Comparison of ENCODE assay signal across 8 cellular contexts in the genomic region with DNA sequence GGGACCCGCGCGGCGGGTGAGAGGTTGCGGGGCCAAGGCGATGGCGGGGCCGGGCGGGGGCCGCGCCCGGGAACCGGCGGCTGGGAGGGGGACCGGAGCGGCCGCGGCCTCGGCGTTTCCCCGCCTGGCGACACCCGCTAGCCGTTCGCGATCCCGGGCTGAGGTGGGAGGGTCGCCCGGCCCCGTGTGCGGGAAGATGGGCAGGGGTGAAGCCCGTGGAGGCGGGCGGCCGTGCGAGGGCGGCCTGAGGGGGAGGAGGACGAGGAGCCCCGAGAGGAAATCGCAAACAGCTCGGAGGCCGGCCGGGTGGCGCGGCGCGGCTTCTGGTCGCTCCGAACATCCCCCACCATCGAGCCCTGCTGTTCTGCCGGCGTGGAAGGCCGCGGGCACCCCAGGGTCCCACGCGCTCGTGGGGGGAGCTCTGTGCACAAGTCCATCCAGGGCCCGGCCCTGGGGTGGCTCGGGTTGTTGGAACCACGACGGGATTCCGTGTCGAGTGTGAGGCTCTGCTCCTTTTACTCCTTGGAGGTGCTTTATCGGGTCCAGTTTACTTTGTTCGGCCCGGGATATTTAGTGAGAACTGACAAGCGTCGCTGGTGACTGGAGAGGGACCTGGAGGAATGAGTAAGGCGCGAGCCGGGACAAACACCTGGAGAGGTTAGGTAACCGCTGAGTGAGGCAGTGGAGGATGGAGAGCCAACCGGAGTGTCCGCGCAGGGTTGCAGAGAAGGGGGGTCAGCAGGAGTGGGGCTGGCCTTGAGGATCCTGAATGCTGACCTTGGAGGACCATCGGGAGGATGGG. TPM values are rescaled to one million over a fixed set of nuclear protein-coding genes. Genes with fewer than 3 reads are reported as not detected.
A peak's percentile ranks its signal among the peaks of the same experiment; 100 is the strongest.
DNase-seq lines count a peak whose midpoint lies in the region; ATAC-seq, FAIRE-seq and TF ChIP-seq lines count a peak whose summit lies in the region.

No MANE protein-coding gene starts in this region.

- no peaks in the 10 kb centered on the region for H3K27me3 Mint-ChIP-seq in activated naive CD8-positive, alpha-beta T cell treated with anti-CD3 and anti-CD28 coated beads for 36 hours

- intact Hi-C loops in cardiac septum (cut with DNase I) (loop anchor here (1.0 kb wide), 1 partner anchor 65 kb away; no protein-coding TSS in a partner anchor), pancreas (cut with DNase I) (no loop called here)

- ATAC-seq in GM18909 (IDR thresholded peaks at IDR 0.05; ENCODE audit: poor library complexity, unreplicated experiment) (peak; percentile 39), HG03139 (IDR thresholded peaks at IDR 0.05; ENCODE audit: unreplicated experiment) (peak; percentile 40), pancreas (peak; percentile 45 to 72 (median 63))

- H3K9me3 ChIP-seq in pancreas = no peaks in the 10 kb centered on the region

- peaks cover 45% of the 10 kb centered on the region for H3K4me1 Mint-ChIP-seq in activated naive CD8-positive, alpha-beta T cell treated with anti-CD3 and anti-CD28 coated beads for 36 hours

- peak overlapping the region; percentile 48 to 78 (median 66) for H3K4me3 ChIP-seq in pancreas

- POLR2A ChIA-PET in RWPE1 (lab: Yijun Ruan, JAX; ENCODE audit: low non-redundant PET) = interaction anchor here (0.6 kb wide), 1 partner anchor 21 kb away, joined by 7 read pairs; no protein-coding TSS in a partner anchor

- WGBS in pancreas, 2 donors = 0 to 1% methylated on average over 58 to 76 of the region's 76 CpGs

- peaks cover 3% of the 10 kb centered on the region for H3K9me3 Mint-ChIP-seq in activated naive CD8-positive, alpha-beta T cell treated with anti-CD3 and anti-CD28 coated beads for 36 hours

- H3K36me3 Mint-ChIP-seq in activated naive CD8-positive, alpha-beta T cell treated with anti-CD3 and anti-CD28 coated beads for 36 hours = peaks cover 12% of the 10 kb centered on the region

- H3K27ac Mint-ChIP-seq in activated naive CD8-positive, alpha-beta T cell treated with anti-CD3 and anti-CD28 coated beads for 36 hours = peak overlapping the region; percentile 84

- H3K4me1 ChIP-seq in pancreas = peaks cover 0 to 14% (median 13%) of the 10 kb centered on the region in 3 donors

- CTCF ChIA-PET in RWPE1 (lab: Yijun Ruan, JAX) = interaction anchor here (0.6 to 1.0 kb wide), 3 partner anchors 15 to 30 kb away, joined by 3 to 5 read pairs (median 5); no protein-coding TSS in a partner anchor

- no peaks in the 10 kb centered on the region for H3K27me3 ChIP-seq in pancreas

- DNase-seq in AG08395 (ENCODE audit: low spot score) (peak; percentile 61), RWPE1 (ENCODE audit: low spot score) (peak; percentile 56), cardiac septum (ENCODE audit: low spot score) (peak; percentile 83), pancreas (peak; percentile 32 to 79 (median 52)), dedifferentiated amniotic fluid mesenchymal stem cell (ENCODE audit: extremely low spot score) (no peak)
- DNase-seq in activated naive CD8-positive, alpha-beta T cell treated with anti-CD3 and anti-CD28 coated beads for 36 hours = peak; percentile 62

- no peaks in the 10 kb centered on the region for H3K36me3 ChIP-seq in pancreas

- no peak for FAIRE-seq in pancreas (lab: Jason Lieb, UNC)

- peak overlapping the region; percentile 96 for H3K4me3 Mint-ChIP-seq in activated naive CD8-positive, alpha-beta T cell treated with anti-CD3 and anti-CD28 coated beads for 36 hours

- H3K27ac ChIP-seq in RWPE1 (peak overlapping the region; percentile 78), pancreas (peak overlapping the region; percentile 58 to 82 (median 74))

- no peak for TF ChIP-seq CTCF in RWPE1 (conservative IDR thresholded peaks at IDR 0.05; ENCODE audit: low read depth)
- no peak for TF ChIP-seq CTCF in pancreas (IDR thresholded peaks at IDR 0.05)

RNA-seq across cellular contexts. Expression of a gene that starts 0.7 kb away (rescaled TPM):
- 10 to 100 TPM; 28.9 to 30.3 TPM for total RNA-seq in activated naive CD8-positive, alpha-beta T cell treated with anti-CD3 and anti-CD28 coated beads for 36 hours
- total RNA-seq in cardiac septum = 30.4 TPM
- total RNA-seq in pancreas = 10 to 100 TPM; 10.0 to 17.6 (median 11.9) TPM
- polyA plus RNA-seq in pancreas = 10 to 100 TPM in 1 of 2 donors, 1 to 10 TPM in 1; 7.1 to 11.1 TPM
